ENCODE assay signal across 16 cellular contexts in the genomic region with DNA sequence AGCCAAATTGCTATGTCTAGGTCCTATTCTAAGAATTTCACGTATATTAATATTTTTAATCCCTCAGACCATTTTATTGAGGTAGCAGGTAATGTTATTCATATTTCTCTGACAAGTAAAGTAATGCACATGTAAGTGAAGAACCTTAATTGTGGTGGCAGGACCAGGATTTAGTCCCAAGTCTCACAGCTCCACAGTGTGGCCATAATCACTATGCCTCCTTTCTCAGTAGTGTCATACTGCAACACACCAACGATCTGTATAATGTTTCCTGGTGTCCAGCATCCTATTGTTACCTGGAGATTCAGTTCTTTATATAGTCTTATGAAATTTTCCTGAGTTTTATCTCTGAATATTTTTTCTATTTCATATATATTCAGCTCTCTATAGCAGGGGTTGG.
"Had no signal": no experiment of that assay in that cellular context is flagged by ENCODE, and none has a peak within 500 bp of the region (broad histone marks: within the 10 kb centered on the region; RNA-seq: fewer than 3 reads in every experiment).

No MANE protein-coding gene starts in this region.

- H3K79me2 ChIP-seq: hepatocyte had no signal

- H2AFZ ChIP-seq: hepatocyte had no signal

- DNase-seq: activated effector memory CD4-positive, alpha-beta T cell treated with anti-CD3 and anti-CD28 coated beads, Interleukin-2, amount 50 U/mL, for 16 hours; activated T-cell treated with anti-CD3 and anti-CD28 coated beads, Interleukin-2, amount 50 U/mL, for 1 hour; amniotic stem cell; brain microvascular endothelial cell; cerebellar nuclear complex; dermis blood vessel endothelial cell; erythroblast; naive thymus-derived CD4-positive, alpha-beta T cell; posterior cingulate gyrus; stimulated activated CD4-positive, alpha-beta T cell treated with anti-CD3 and anti-CD28 coated beads, Interleukin-4, amount 100 ng/mL, for 4 hours; stomach had no signal

- FAIRE-seq: TTC549 had no signal

- H3K9me3 ChIP-seq: stomach had no signal

- H3K27ac ChIP-seq: brain microvascular endothelial cell, hepatocyte, stomach had no signal

- H3K4me3 ChIP-seq: hepatocyte, lung, stomach had no signal

- H3K4me1 ChIP-seq: stomach had no signal

- H3K4me2 ChIP-seq: hepatocyte had no signal

- ATAC-seq: activated CD4-positive, CD25-positive, alpha-beta regulatory T cell treated with anti-CD3 and anti-CD28 coated beads, Interleukin-2, amount 50 U/mL, for 24 hours; activated naive CD4-positive, alpha-beta T cell treated with anti-CD3 and anti-CD28 coated beads, Interleukin-2, amount 50 U/mL, for 72 hours; naive thymus-derived CD4-positive, alpha-beta T cell had no signal

- H3K36me3 ChIP-seq: brain microvascular endothelial cell, stomach had no signal

- H3K27me3 ChIP-seq: brain microvascular endothelial cell, hepatocyte, stomach had no signal
